In genomic region chr13:32047088-32047487, GRCh38 we compare ENCODE assay signal across 14 cellular contexts. TPM values are rescaled to one million over a fixed set of nuclear protein-coding genes. Genes with fewer than 3 reads are reported as not detected.
A peak's percentile ranks its signal among the peaks of the same experiment; 100 is the strongest.
DNase-seq lines count a peak whose midpoint lies in the region; ATAC-seq and TF ChIP-seq lines count a peak whose summit lies in the region.
"Had no signal": no experiment of that assay in that cellular context is flagged by ENCODE, and none has a peak within 500 bp of the region (broad histone marks: within the 10 kb centered on the region; RNA-seq: fewer than 3 reads in every experiment).

No MANE protein-coding gene starts in this region.

- H3K4me3 ChIP-seq in HEK293 (ENCODE audit: low read depth, low read length) (no peak overlapping the region), SU-DHL-6 (ENCODE audit: insufficient read depth, low read length, poor library complexity, severe bottlenecking) (no peak overlapping the region), lower lobe of right lung (no peak overlapping the region), mucosa of descending colon (no peak overlapping the region)
- H3K4me3 ChIP-seq: PC-9 had no signal

- H3K27me3 ChIP-seq in SU-DHL-6 (ENCODE audit: low read length), result no peaks in the 10 kb centered on the region
- no peaks in the 10 kb centered on the region for H3K27me3 ChIP-seq in lower lobe of right lung (ENCODE audit: low read depth)
- H3K27me3 ChIP-seq: foreskin keratinocyte had no signal

- POLR2A ChIA-PET in HEK293 (lab: Yijun Ruan, JAX), result no interaction called here

- H3F3A ChIP-seq in SU-DHL-6 (ENCODE audit: insufficient read depth), result no peaks in the 10 kb centered on the region

- H3K9me3 ChIP-seq in HEK293 (ENCODE audit: control insufficient read depth, insufficient read depth, low read depth, low read length) (no peaks in the 10 kb centered on the region), SU-DHL-6 (ENCODE audit: insufficient read depth, low read length) (no peaks in the 10 kb centered on the region), lower lobe of right lung (no peaks in the 10 kb centered on the region), mucosa of descending colon (no peaks in the 10 kb centered on the region)

- CTCF ChIA-PET in HEK293 (lab: Yijun Ruan, JAX), result interaction anchor here (0.5 kb wide), 2 partner anchors 45 to 100 kb away, joined by 4 read pairs; no protein-coding TSS in a partner anchor

- H3K9me2 ChIP-seq in SU-DHL-6 (replicated peaks; ENCODE audit: insufficient read depth, low read length), result no peaks in the 10 kb centered on the region

- DNase-seq in NCI-H1105 treated with DMSO at 0.1 percent for 48 hours (lab: John Stamatoyannopoulos, UW) (peak; percentile 49), NCI-H1105 (lab: John Stamatoyannopoulos, UW) (no peak), lower lobe of right lung (no peak), T-helper 9 cell (no peak), mucosa of descending colon (no peak)
- DNase-seq: activated CD8-positive, alpha-beta T cell treated with anti-CD3 and anti-CD28 coated beads, Interleukin-2, amount 10 ng/mL, durations not matched to agents 7 days and 5 days; NCI-H1436 treated with DMSO at 0.1 percent for 48 hours; PC-9; posterior cingulate gyrus; WERI-Rb-1 had no signal

- H3K79me2 ChIP-seq in SU-DHL-6 (ENCODE audit: insufficient read depth, low read length), result no peaks in the 10 kb centered on the region

- peak overlapping the region; percentile 49 for H3K4me2 ChIP-seq in SU-DHL-6 (ENCODE audit: low read depth, low read length, poor library complexity, severe bottlenecking)
- H3K4me2 ChIP-seq: PC-9 had no signal

- intact Hi-C loops in lower lobe of right lung (cut with DNase I) (no loop called here), mucosa of descending colon (cut with DNase I, micrococcal nuclease) (no loop called here)

- no peaks in the 10 kb centered on the region for H3K36me3 ChIP-seq in HEK293 (ENCODE audit: control insufficient read depth in 2 of 2, insufficient read depth in 1 of 2, low read length in 2 of 2)
- no peaks in the 10 kb centered on the region for H3K36me3 ChIP-seq in SU-DHL-6 (ENCODE audit: low read length)
- no peaks in the 10 kb centered on the region for H3K36me3 ChIP-seq in lower lobe of right lung
- no peaks in the 10 kb centered on the region for H3K36me3 ChIP-seq in mucosa of descending colon (ENCODE audit: low read depth)
- H3K36me3 ChIP-seq: WERI-Rb-1 had no signal

- H3K9ac ChIP-seq in SU-DHL-6 (ENCODE audit: low read length), result no peak overlapping the region

- H3K27ac ChIP-seq in HEK293 (ENCODE audit: extremely low read depth, low read depth, low read length), result no peak overlapping the region
- no peak overlapping the region for H3K27ac ChIP-seq in SU-DHL-6 (ENCODE audit: low read depth, low read length)
- H3K27ac ChIP-seq in lower lobe of right lung, result peak overlapping the region; percentile 10
- H3K27ac ChIP-seq: foreskin keratinocyte, PC-9, WERI-Rb-1 had no signal

- peaks cover 7% of the 10 kb centered on the region; the same call in 1 of the 2 replicates for H3K4me1 ChIP-seq in HEK293 (ENCODE audit: control insufficient read depth, insufficient read depth, low read length)
- H3K4me1 ChIP-seq in lower lobe of right lung, result peaks cover 36% of the 10 kb centered on the region
- H3K4me1 ChIP-seq in mucosa of descending colon (ENCODE audit: low read depth), result peaks cover 5% of the 10 kb centered on the region
- H3K4me1 ChIP-seq: foreskin keratinocyte had no signal

- ATAC-seq in lower lobe of right lung, result no peak
- ATAC-seq in mucosa of descending colon, result no peak
- no peak for ATAC-seq in esophagus mucosa
- ATAC-seq: foreskin keratinocyte had no signal

- no peak for TF ChIP-seq CTCF in HEK293 (tag by site-specific recombination; IDR thresholded peaks at IDR 0.05)
- no peak for TF ChIP-seq CTCF in SU-DHL-6 (IDR thresholded peaks at IDR 0.05; ENCODE audit: insufficient read depth, low read length, poor library complexity, severe bottlenecking)
- TF ChIP-seq CTCF in lower lobe of right lung (IDR thresholded peaks at IDR 0.05), result no peak
- TF ChIP-seq CTCF in mucosa of descending colon (IDR thresholded peaks at IDR 0.05), result no peak

- H4K20me1 ChIP-seq in SU-DHL-6 (ENCODE audit: low read depth, low read length), result no peaks in the 10 kb centered on the region

- no peak overlapping the region for H2AFZ ChIP-seq in SU-DHL-6 (ENCODE audit: low read depth, low read length, severe bottlenecking)
- H2AFZ ChIP-seq: PC-9 had no signal

TF ChIP-seq in HEK293, 187 proteins besides CTCF, POLR2A, EP300 and RAD21:
- TF ChIP-seq ZNF350 (tag by site-specific recombination; IDR thresholded peaks at IDR 0.05), result 0 out of 2 replicates have a peak, but pooled peaks have one; percentile 14
- TF ChIP-seq GLIS1 (tag by site-specific recombination; IDR thresholded peaks at IDR 0.05), result no peak

RNA-seq across cellular contexts. Expression of gene FRY, which starts 15.5 kb away (rescaled TPM):
- total RNA-seq in lower lobe of right lung (93.7 TPM), mucosa of descending colon (10 to 100 TPM in 2 of 3 donors, 1 to 10 TPM in 1; 9.2 to 38.5 (median 10.5) TPM), esophagus mucosa (10.2 TPM)
